In the genomic region with DNA sequence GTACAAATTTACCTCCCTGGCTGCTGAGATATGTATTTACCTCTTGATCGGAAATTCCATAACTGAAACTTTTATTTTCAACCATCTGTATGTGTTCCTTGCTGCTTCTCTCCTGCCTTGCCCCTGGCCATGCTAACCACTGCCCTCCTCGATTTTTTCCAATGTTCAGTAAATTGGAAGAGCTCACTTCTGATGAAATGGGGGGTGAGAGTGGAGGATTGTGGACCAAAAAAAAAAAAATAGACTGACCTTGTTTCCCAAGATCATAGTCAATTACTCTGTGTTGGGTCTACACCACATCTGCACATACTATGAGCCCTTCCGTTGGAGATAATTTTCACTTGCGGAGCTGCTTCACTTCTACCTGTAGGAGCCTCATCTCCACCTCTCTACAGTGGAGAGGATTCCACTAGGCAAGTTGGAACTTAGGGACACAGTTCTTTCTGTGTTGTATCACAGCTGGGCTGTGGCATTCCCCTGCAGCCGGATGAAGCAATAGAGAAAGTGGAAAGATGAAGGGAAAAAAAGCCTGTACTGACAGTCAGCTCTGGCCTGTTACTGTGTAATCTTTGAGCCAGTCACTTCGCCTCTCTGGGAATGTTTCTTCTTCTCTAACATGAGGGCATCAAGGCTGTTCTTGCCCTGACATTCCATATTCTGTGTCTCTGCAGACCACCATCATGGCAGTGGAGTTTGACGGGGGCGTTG, we compare ENCODE assay signal across 2 cellular contexts.
TF ChIP-seq lines count a peak whose summit lies in the region.

No MANE protein-coding gene starts in this region.

TF ChIP-seq in GM23338, 12 proteins besides CTCF, POLR2A, EP300 and RAD21:
- no peak for TF ChIP-seq STAT1 (IDR thresholded peaks at IDR 0.05; ENCODE audit: unreplicated experiment)
- no peak for TF ChIP-seq EZH2phosphoT487 (IDR thresholded peaks at IDR 0.05; ENCODE audit: unreplicated experiment)

TF ChIP-seq in WTC11, 78 proteins besides CTCF, POLR2A, EP300 and RAD21:
- no peak for TF ChIP-seq ELF4 (CRISPR knock-in tag; IDR thresholded peaks at IDR 0.05; ENCODE audit: low read depth)
- TF ChIP-seq, protein P1, sequence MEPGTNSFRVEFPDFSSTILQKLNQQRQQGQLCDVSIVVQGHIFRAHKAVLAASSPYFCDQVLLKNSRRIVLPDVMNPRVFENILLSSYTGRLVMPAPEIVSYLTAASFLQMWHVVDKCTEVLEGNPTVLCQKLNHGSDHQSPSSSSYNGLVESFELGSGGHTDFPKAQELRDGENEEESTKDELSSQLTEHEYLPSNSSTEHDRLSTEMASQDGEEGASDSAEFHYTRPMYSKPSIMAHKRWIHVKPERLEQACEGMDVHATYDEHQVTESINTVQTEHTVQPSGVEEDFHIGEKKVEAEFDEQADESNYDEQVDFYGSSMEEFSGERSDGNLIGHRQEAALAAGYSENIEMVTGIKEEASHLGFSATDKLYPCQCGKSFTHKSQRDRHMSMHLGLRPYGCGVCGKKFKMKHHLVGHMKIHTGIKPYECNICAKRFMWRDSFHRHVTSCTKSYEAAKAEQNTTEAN (CRISPR knock-in tag; IDR thresholded peaks at IDR 0.05): no peak
- TF ChIP-seq SMAD3 (CRISPR knock-in tag; IDR thresholded peaks at IDR 0.05; ENCODE audit: borderline replicate concordance): no peak
- TF ChIP-seq FOXJ3 (CRISPR knock-in tag; IDR thresholded peaks at IDR 0.05; ENCODE audit: borderline replicate concordance): no peak
- no peak for TF ChIP-seq FOXP1 (CRISPR knock-in tag; IDR thresholded peaks at IDR 0.05; ENCODE audit: borderline replicate concordance)
- TF ChIP-seq, protein P2, sequence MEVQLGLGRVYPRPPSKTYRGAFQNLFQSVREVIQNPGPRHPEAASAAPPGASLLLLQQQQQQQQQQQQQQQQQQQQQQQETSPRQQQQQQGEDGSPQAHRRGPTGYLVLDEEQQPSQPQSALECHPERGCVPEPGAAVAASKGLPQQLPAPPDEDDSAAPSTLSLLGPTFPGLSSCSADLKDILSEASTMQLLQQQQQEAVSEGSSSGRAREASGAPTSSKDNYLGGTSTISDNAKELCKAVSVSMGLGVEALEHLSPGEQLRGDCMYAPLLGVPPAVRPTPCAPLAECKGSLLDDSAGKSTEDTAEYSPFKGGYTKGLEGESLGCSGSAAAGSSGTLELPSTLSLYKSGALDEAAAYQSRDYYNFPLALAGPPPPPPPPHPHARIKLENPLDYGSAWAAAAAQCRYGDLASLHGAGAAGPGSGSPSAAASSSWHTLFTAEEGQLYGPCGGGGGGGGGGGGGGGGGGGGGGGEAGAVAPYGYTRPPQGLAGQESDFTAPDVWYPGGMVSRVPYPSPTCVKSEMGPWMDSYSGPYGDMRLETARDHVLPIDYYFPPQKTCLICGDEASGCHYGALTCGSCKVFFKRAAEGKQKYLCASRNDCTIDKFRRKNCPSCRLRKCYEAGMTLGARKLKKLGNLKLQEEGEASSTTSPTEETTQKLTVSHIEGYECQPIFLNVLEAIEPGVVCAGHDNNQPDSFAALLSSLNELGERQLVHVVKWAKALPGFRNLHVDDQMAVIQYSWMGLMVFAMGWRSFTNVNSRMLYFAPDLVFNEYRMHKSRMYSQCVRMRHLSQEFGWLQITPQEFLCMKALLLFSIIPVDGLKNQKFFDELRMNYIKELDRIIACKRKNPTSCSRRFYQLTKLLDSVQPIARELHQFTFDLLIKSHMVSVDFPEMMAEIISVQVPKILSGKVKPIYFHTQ (CRISPR knock-in tag; IDR thresholded peaks at IDR 0.05): no peak
- TF ChIP-seq, protein P3, sequence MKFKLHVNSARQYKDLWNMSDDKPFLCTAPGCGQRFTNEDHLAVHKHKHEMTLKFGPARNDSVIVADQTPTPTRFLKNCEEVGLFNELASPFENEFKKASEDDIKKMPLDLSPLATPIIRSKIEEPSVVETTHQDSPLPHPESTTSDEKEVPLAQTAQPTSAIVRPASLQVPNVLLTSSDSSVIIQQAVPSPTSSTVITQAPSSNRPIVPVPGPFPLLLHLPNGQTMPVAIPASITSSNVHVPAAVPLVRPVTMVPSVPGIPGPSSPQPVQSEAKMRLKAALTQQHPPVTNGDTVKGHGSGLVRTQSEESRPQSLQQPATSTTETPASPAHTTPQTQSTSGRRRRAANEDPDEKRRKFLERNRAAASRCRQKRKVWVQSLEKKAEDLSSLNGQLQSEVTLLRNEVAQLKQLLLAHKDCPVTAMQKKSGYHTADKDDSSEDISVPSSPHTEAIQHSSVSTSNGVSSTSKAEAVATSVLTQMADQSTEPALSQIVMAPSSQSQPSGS (CRISPR knock-in tag; IDR thresholded peaks at IDR 0.05; ENCODE audit: borderline replicate concordance, low read depth): no peak
- TF ChIP-seq, protein P4, sequence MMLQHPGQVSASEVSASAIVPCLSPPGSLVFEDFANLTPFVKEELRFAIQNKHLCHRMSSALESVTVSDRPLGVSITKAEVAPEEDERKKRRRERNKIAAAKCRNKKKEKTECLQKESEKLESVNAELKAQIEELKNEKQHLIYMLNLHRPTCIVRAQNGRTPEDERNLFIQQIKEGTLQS (CRISPR knock-in tag; conservative IDR thresholded peaks at IDR 0.05): no peak
- TF ChIP-seq ZNF423 (CRISPR knock-in tag; IDR thresholded peaks at IDR 0.05): no peak
- TF ChIP-seq CBFB (CRISPR knock-in tag; IDR thresholded peaks at IDR 0.05; ENCODE audit: low read depth): no peak
- TF ChIP-seq JUN (CRISPR knock-in tag; IDR thresholded peaks at IDR 0.05): no peak
